ENCODE assay signal across 8 cellular contexts in the genomic region with DNA sequence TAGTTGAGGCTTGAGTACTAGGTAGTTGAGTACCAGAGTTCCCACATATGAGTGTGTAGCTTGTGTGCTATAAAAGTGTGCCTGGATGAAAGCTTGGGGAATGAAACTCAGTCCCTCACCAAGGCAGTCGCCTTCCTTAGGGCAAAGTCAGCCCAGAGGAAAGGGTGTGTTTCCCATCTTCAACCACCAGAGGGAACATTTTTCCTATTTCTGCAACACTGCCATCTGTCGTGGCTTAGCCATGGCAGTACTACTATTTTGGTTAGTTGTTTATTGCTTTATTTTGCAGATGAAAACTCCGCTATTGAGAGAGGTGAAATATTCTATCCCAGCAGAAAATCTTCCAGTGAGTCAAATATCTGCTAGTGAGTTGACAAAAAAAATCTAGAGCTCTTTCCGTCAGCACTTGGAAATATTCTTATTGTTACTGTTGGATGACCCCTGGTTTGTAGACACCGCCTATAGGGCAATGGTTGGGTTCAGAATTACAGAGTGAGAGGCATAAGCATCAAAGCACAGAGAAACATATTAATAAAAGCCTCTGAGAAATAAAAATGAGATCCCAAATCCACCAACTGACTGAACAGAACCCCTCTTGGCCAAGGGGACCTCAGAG.
A peak's percentile ranks its signal among the peaks of the same experiment; 100 is the strongest.
DNase-seq lines count a peak whose midpoint lies in the region; ATAC-seq and TF ChIP-seq lines count a peak whose summit lies in the region.

No MANE protein-coding gene starts in this region.

- intact Hi-C loops in activated CD4-positive, alpha-beta memory T cell treated with anti-CD3 and anti-CD28 coated beads for 36 hours (cut with micrococcal nuclease) = loop anchor here (1.0 to 10.0 kb wide), 3 partner anchors 234 to 760 kb away; no protein-coding TSS in a partner anchor
- intact Hi-C loops in thyroid gland (cut with DNase I) = loop anchor here (5.0 kb wide), 1 partner anchor 232 kb away; no protein-coding TSS in a partner anchor

- peak; percentile 63 for ATAC-seq in GM21367 (IDR thresholded peaks at IDR 0.05; ENCODE audit: unreplicated experiment)

- H3K4me3 ChIP-seq in Peyer's patch (no peak overlapping the region), liver (ENCODE audit: low read depth in 1 of 3, low read length in 3 of 3) (no peak overlapping the region), thyroid gland (replicated peaks in 1 of 3) (no peak overlapping the region)

- 40% methylated on average over 5 of the region's 5 CpGs for WGBS in liver
- WGBS in thyroid gland, 2 donors = 37 to 40% methylated on average over 5 of the region's 5 CpGs

- no peak overlapping the region for H3K4me3 Mint-ChIP-seq in activated CD4-positive, alpha-beta memory T cell treated with anti-CD3 and anti-CD28 coated beads for 36 hours
- no peak overlapping the region for H3K4me3 Mint-ChIP-seq in activated CD4-positive, alpha-beta memory T cell treated with anti-CD3 and anti-CD28 coated beads, Interleukin-2, amount 10 ng/mL, durations not matched to agents 7 days and 5 days

- TF ChIP-seq CTCF in Peyer's patch (IDR thresholded peaks at IDR 0.05) = peak; percentile 10 to 72 (median 57)
- peak; percentile 75 for TF ChIP-seq CTCF in liver (IDR thresholded peaks at IDR 0.05; ENCODE audit: low read depth, low read length, missing input control)
- peak; percentile 70 to 89 (median 78) for TF ChIP-seq CTCF in thyroid gland (IDR thresholded peaks at IDR 0.05)

- H3K4me1 Mint-ChIP-seq in activated CD4-positive, alpha-beta memory T cell treated with anti-CD3 and anti-CD28 coated beads for 36 hours (ENCODE audit: low read depth) = peaks cover 8% of the 10 kb centered on the region
- peaks cover 11% of the 10 kb centered on the region for H3K4me1 Mint-ChIP-seq in activated CD4-positive, alpha-beta memory T cell treated with anti-CD3 and anti-CD28 coated beads, Interleukin-2, amount 10 ng/mL, durations not matched to agents 7 days and 5 days

- H3K9me3 ChIP-seq in Peyer's patch = no peaks in the 10 kb centered on the region
- no peaks in the 10 kb centered on the region for H3K9me3 ChIP-seq in liver (ENCODE audit: control insufficient read depth in 4 of 4, low read length in 3 of 4)
- H3K9me3 ChIP-seq in thyroid gland = no peaks in the 10 kb centered on the region

- TF ChIP-seq RAD21 in liver (IDR thresholded peaks at IDR 0.05) = peak; percentile 74 to 84

- peaks cover 13% of the 10 kb centered on the region for H3K27me3 Mint-ChIP-seq in activated CD4-positive, alpha-beta memory T cell treated with anti-CD3 and anti-CD28 coated beads for 36 hours
- H3K27me3 Mint-ChIP-seq in activated CD4-positive, alpha-beta memory T cell treated with anti-CD3 and anti-CD28 coated beads, Interleukin-2, amount 10 ng/mL, durations not matched to agents 7 days and 5 days = peaks cover 7% of the 10 kb centered on the region

- H3K9me3 Mint-ChIP-seq in activated CD4-positive, alpha-beta memory T cell treated with anti-CD3 and anti-CD28 coated beads for 36 hours = no peaks in the 10 kb centered on the region
- no peaks in the 10 kb centered on the region for H3K9me3 Mint-ChIP-seq in activated CD4-positive, alpha-beta memory T cell treated with anti-CD3 and anti-CD28 coated beads, Interleukin-2, amount 10 ng/mL, durations not matched to agents 7 days and 5 days

- TF ChIP-seq POLR2A in Peyer's patch (IDR thresholded peaks at IDR 0.05) = no peak
- TF ChIP-seq POLR2A in thyroid gland (IDR thresholded peaks at IDR 0.05) = no peak

- CTCF ChIA-PET in activated CD4-positive, alpha-beta memory T cell treated with anti-CD3 and anti-CD28 coated beads for 36 hours (lab: Charles Lee) = interaction anchor here (0.5 to 2.2 kb wide), 14 partner anchors 10 to 1036 kb away, joined by 3 to 9 read pairs (median 4); a partner anchor contains a TSS
- CTCF ChIA-PET in activated CD4-positive, alpha-beta memory T cell treated with anti-CD3 and anti-CD28 coated beads, Interleukin-2, amount 10 ng/mL, durations not matched to agents 7 days and 5 days (lab: Charles Lee) = interaction anchor here (1.0 to 2.4 kb wide), 8 partner anchors 10 to 767 kb away, joined by 3 to 13 read pairs (median 4); no protein-coding TSS in a partner anchor

- no peak overlapping the region for H3K9ac ChIP-seq in liver (ENCODE audit: low read depth in 1 of 2, low read length in 2 of 2)

- POLR2A ChIA-PET in activated CD4-positive, alpha-beta memory T cell treated with anti-CD3 and anti-CD28 coated beads for 36 hours (lab: Charles Lee) = no interaction called here
- POLR2A ChIA-PET in activated CD4-positive, alpha-beta memory T cell treated with anti-CD3 and anti-CD28 coated beads, Interleukin-2, amount 10 ng/mL, durations not matched to agents 7 days and 5 days (lab: Charles Lee) = no interaction called here

- H3K4me1 ChIP-seq in Peyer's patch (no peaks in the 10 kb centered on the region), liver (ENCODE audit: control insufficient read depth in 4 of 4, insufficient read depth in 4 of 4, low read length in 3 of 4) (no peaks in the 10 kb centered on the region), thyroid gland (no peaks in the 10 kb centered on the region)

- H3K36me3 ChIP-seq in Peyer's patch (no peaks in the 10 kb centered on the region), liver (ENCODE audit: control insufficient read depth in 4 of 4, insufficient read depth in 3 of 4, low read depth in 1 of 4, low read length in 3 of 4) (no peaks in the 10 kb centered on the region), thyroid gland (no peaks in the 10 kb centered on the region)

- H3K27me3 ChIP-seq in Peyer's patch = no peaks in the 10 kb centered on the region
- H3K27me3 ChIP-seq in liver (ENCODE audit: control insufficient read depth in 4 of 4, insufficient read depth in 4 of 4, low read length in 3 of 4) = peaks cover 0 to 2% (median 0%) of the 10 kb centered on the region in 4 donors
- no peaks in the 10 kb centered on the region for H3K27me3 ChIP-seq in thyroid gland

- H3K36me3 Mint-ChIP-seq in activated CD4-positive, alpha-beta memory T cell treated with anti-CD3 and anti-CD28 coated beads for 36 hours = no peaks in the 10 kb centered on the region
- H3K36me3 Mint-ChIP-seq in activated CD4-positive, alpha-beta memory T cell treated with anti-CD3 and anti-CD28 coated beads, Interleukin-2, amount 10 ng/mL, durations not matched to agents 7 days and 5 days (ENCODE audit: low read depth) = no peaks in the 10 kb centered on the region

- H3K27ac Mint-ChIP-seq in activated CD4-positive, alpha-beta memory T cell treated with anti-CD3 and anti-CD28 coated beads for 36 hours = no peak overlapping the region
- no peak overlapping the region for H3K27ac Mint-ChIP-seq in activated CD4-positive, alpha-beta memory T cell treated with anti-CD3 and anti-CD28 coated beads, Interleukin-2, amount 10 ng/mL, durations not matched to agents 7 days and 5 days

- H3K27ac ChIP-seq in Peyer's patch (no peak overlapping the region), liver (ENCODE audit: low read depth in 1 of 2, low read length in 2 of 2) (no peak overlapping the region), thyroid gland (no peak overlapping the region)

- peak; percentile 16 for DNase-seq in activated CD4-positive, alpha-beta memory T cell treated with anti-CD3 and anti-CD28 coated beads for 36 hours
- no peak for DNase-seq in activated CD4-positive, alpha-beta memory T cell treated with anti-CD3 and anti-CD28 coated beads, Interleukin-2, amount 10 ng/mL, durations not matched to agents 7 days and 5 days
- DNase-seq in HT-29 (ENCODE audit: low spot score) (peak; percentile 64), Peyer's patch (peak in 1 of 3 donors; percentile 48), dedifferentiated amniotic fluid mesenchymal stem cell (ENCODE audit: extremely low spot score) (peak; percentile 40), thyroid gland (peak; percentile 17 to 21)

TF ChIP-seq in liver, 16 proteins besides CTCF, POLR2A, EP300 and RAD21 (continues in another document):
- TF ChIP-seq, protein P1, sequence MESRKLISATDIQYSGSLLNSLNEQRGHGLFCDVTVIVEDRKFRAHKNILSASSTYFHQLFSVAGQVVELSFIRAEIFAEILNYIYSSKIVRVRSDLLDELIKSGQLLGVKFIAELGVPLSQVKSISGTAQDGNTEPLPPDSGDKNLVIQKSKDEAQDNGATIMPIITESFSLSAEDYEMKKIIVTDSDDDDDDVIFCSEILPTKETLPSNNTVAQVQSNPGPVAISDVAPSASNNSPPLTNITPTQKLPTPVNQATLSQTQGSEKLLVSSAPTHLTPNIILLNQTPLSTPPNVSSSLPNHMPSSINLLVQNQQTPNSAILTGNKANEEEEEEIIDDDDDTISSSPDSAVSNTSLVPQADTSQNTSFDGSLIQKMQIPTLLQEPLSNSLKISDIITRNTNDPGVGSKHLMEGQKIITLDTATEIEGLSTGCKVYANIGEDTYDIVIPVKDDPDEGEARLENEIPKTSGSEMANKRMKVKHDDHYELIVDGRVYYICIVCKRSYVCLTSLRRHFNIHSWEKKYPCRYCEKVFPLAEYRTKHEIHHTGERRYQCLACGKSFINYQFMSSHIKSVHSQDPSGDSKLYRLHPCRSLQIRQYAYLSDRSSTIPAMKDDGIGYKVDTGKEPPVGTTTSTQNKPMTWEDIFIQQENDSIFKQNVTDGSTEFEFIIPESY (IDR thresholded peaks at IDR 0.05) = no peak
- TF ChIP-seq EGR1 (IDR thresholded peaks at IDR 0.05; ENCODE audit: low read depth in 2 of 2) = no peak
- TF ChIP-seq HNF4G (IDR thresholded peaks at IDR 0.05) = peak; percentile 51
- TF ChIP-seq, protein P2, sequence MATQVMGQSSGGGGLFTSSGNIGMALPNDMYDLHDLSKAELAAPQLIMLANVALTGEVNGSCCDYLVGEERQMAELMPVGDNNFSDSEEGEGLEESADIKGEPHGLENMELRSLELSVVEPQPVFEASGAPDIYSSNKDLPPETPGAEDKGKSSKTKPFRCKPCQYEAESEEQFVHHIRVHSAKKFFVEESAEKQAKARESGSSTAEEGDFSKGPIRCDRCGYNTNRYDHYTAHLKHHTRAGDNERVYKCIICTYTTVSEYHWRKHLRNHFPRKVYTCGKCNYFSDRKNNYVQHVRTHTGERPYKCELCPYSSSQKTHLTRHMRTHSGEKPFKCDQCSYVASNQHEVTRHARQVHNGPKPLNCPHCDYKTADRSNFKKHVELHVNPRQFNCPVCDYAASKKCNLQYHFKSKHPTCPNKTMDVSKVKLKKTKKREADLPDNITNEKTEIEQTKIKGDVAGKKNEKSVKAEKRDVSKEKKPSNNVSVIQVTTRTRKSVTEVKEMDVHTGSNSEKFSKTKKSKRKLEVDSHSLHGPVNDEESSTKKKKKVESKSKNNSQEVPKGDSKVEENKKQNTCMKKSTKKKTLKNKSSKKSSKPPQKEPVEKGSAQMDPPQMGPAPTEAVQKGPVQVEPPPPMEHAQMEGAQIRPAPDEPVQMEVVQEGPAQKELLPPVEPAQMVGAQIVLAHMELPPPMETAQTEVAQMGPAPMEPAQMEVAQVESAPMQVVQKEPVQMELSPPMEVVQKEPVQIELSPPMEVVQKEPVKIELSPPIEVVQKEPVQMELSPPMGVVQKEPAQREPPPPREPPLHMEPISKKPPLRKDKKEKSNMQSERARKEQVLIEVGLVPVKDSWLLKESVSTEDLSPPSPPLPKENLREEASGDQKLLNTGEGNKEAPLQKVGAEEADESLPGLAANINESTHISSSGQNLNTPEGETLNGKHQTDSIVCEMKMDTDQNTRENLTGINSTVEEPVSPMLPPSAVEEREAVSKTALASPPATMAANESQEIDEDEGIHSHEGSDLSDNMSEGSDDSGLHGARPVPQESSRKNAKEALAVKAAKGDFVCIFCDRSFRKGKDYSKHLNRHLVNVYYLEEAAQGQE (IDR thresholded peaks at IDR 0.05) = no peak
- TF ChIP-seq TAF1 (conservative IDR thresholded peaks at IDR 0.05) = no peak
